Comparison of ENCODE assay signal across 8 cellular contexts in genomic region chr21:45644041-45644906, GRCh38. TPM values are rescaled to one million over a fixed set of nuclear protein-coding genes. Genes with fewer than 3 reads are reported as not detected.
DNase-seq lines count a peak whose midpoint lies in the region; ATAC-seq and TF ChIP-seq lines count a peak whose summit lies in the region.

No MANE protein-coding gene starts in this region.

- H3K4me3 ChIP-seq in cardiac muscle cell (peak overlapping the region; percentile 58), fibroblast of the aortic adventitia (ENCODE audit: low read depth, low read length) (peak overlapping the region; percentile 68), skin epidermis (peak overlapping the region; percentile 18 to 54 (median 43))

- peaks cover under 1% of the 10 kb centered on the region for H3K4me1 ChIP-seq in cardiac muscle cell (ENCODE audit: low read depth)

- no peaks in the 10 kb centered on the region for H3K9me3 ChIP-seq in cardiac muscle cell (ENCODE audit: low read depth)

- peak overlapping the region; percentile 63 for H3K27ac Mint-ChIP-seq in T-helper 1 cell treated with Interleukin-12 subunit alpha and Interleukin-12 subunit beta and Interleukin-4 antibody, amounts not matched to agents 30 μg/mL and 1 μg/mL, for 36 hours

- peaks cover 17% of the 10 kb centered on the region for H3K9me3 Mint-ChIP-seq in T-helper 1 cell treated with Interleukin-12 subunit alpha and Interleukin-12 subunit beta and Interleukin-4 antibody, amounts not matched to agents 30 μg/mL and 1 μg/mL, for 36 hours

- peaks cover 17% of the 10 kb centered on the region for H3K4me1 Mint-ChIP-seq in T-helper 1 cell treated with Interleukin-12 subunit alpha and Interleukin-12 subunit beta and Interleukin-4 antibody, amounts not matched to agents 30 μg/mL and 1 μg/mL, for 36 hours (ENCODE audit: low read depth)

- intact Hi-C loops in left cardiac atrium (cut with DNase I), result no loop called here

- peak in 1 of 2 donors; percentile 41 for DNase-seq in cardiac muscle cell (ENCODE audit: low read depth in 1 of 2, low spot score in 1 of 2)
- no peak for DNase-seq in left cardiac atrium
- no peak for DNase-seq in fibroblast of the aortic adventitia (ENCODE audit: low read depth)
- DNase-seq in foreskin melanocyte, result no peak
- DNase-seq in Kasumi-1 (lab: John Stamatoyannopoulos, UW), result no peak
- no peak for DNase-seq in SK-N-DZ (ENCODE audit: low spot score)

- H3K27me3 ChIP-seq in cardiac muscle cell, result peaks cover 29% of the 10 kb centered on the region

- TF ChIP-seq CTCF in cardiac muscle cell (IDR thresholded peaks at IDR 0.05; ENCODE audit: low read depth, low read length) (no peak), fibroblast of the aortic adventitia (IDR thresholded peaks at IDR 0.05; ENCODE audit: insufficient read depth, low read length) (no peak)

- no peak for ATAC-seq in left cardiac atrium

- peak overlapping the region; percentile 79 for H3K4me3 Mint-ChIP-seq in T-helper 1 cell treated with Interleukin-12 subunit alpha and Interleukin-12 subunit beta and Interleukin-4 antibody, amounts not matched to agents 30 μg/mL and 1 μg/mL, for 36 hours

- H3K27ac ChIP-seq in cardiac muscle cell (no peak overlapping the region), skin epidermis (peak overlapping the region in 3 of 21 experiments; percentile 31 to 61 (median 31))

- H3K36me3 ChIP-seq in cardiac muscle cell, result no peaks in the 10 kb centered on the region

- H3K27me3 Mint-ChIP-seq in T-helper 1 cell treated with Interleukin-12 subunit alpha and Interleukin-12 subunit beta and Interleukin-4 antibody, amounts not matched to agents 30 μg/mL and 1 μg/mL, for 36 hours (ENCODE audit: low read depth), result peaks cover 13% of the 10 kb centered on the region

- H3K36me3 Mint-ChIP-seq in T-helper 1 cell treated with Interleukin-12 subunit alpha and Interleukin-12 subunit beta and Interleukin-4 antibody, amounts not matched to agents 30 μg/mL and 1 μg/mL, for 36 hours (ENCODE audit: low read depth), result peaks cover 10% of the 10 kb centered on the region

RNA-seq across cellular contexts. Expression of gene PCBP3, which starts 0.7 kb away (rescaled TPM):
- total RNA-seq in cardiac muscle cell, result 1.1 and 4.3 TPM in 2 replicates
- polyA plus RNA-seq in cardiac muscle cell, result 2.6 and 3.4 TPM in 2 replicates
- total RNA-seq in left cardiac atrium, result 1 to 10 TPM; 5.8 to 5.9 TPM
- total RNA-seq in fibroblast of the aortic adventitia (ENCODE audit: low replicate concordance), result 1.2 and 4.2 TPM in 2 replicates
- 9.5 and 10.4 TPM in 2 replicates for polyA plus RNA-seq in SK-N-DZ (2014; cell fraction: cytosol; rRNA removed)
- 10.2 and 11.6 TPM in 2 replicates for polyA plus RNA-seq in SK-N-DZ (2014; cell fraction: nucleus; rRNA removed)
